ENCODE assay signal across 8 cellular contexts in the genomic region with DNA sequence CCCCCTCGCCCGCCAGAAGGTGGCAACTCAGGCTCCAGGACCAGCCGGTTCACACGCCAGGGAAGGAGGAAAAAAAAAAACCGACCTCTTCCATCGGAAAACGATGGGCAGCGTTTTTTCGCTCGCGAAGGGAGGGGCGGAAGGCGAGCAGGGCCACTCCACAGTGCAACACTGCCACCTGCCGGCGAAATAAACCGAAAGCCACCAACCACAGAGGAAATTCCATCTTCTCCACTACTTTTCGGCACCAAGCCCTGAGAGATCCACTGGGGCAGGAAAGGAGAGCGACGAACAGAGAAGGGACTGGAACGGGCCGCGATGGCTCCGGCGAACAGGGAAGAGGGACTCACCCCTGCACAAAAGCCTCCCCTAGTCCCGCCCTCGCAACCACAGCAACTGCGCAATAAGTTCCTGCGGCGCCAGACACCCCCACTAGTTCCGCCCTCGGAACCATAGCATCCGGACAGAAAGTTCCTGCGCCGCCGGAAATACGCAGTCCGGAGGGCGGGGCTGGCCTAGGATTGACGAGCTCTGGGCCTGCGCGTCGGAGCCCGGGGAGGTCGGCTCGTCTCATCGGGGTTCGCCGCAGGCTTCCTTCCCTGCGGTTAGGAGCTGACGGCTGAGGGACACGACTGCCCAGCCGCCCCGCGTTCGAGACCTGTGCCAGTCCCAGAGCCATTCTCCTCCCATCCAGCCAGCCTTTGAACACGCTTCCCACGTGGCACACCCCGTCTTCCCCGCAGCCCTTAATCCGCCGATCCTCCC.
DNase-seq lines count a peak whose midpoint lies in the region; ATAC-seq and FAIRE-seq lines count a peak whose summit lies in the region.

No MANE protein-coding gene starts in this region.

- H3K27me3 ChIP-seq in HUES6 (ENCODE audit: control insufficient read depth, insufficient read depth, low read length), result no peaks in the 10 kb centered on the region
- no peaks in the 10 kb centered on the region for H3K27me3 ChIP-seq in NT2/D1 (ENCODE audit: insufficient read depth, insufficient read length)

- DNase-seq in DMS 273 treated with DMSO at 0.1 percent for 48 hours (lab: John Stamatoyannopoulos, UW), result peak; percentile 88
- DNase-seq in NT2/D1 (ENCODE audit: low read depth, low spot score), result peak; percentile 87
- DNase-seq in activated CD8-positive, alpha-beta memory T cell treated with anti-CD3 and anti-CD28 coated beads, Interleukin-2, amount 50 U/mL, for 24 hours (ENCODE audit: extremely low read depth), result peak; percentile 73
- peak; percentile 98 for DNase-seq in midbrain (lab: John Stamatoyannopoulos, UW)
- peak; percentile 81 to 93 for DNase-seq in stimulated activated CD8-positive, alpha-beta memory T cell treated with anti-CD3 and anti-CD28 coated beads, Interleukin-2, amount 100 ng/mL, for 1 hour (ENCODE audit: low read depth in 2 of 2)

- peak overlapping the region; percentile 95 for H3K27ac ChIP-seq in HUES6 (ENCODE audit: low read depth, low read length)

- H3K4me1 ChIP-seq in HUES6 (ENCODE audit: control insufficient read depth, insufficient read depth, low read length), result peaks cover 2% of the 10 kb centered on the region; the same call in 1 of the 2 replicates
- H3K4me1 ChIP-seq in NT2/D1 (ENCODE audit: insufficient read depth, insufficient read length), result no peaks in the 10 kb centered on the region

- H3K36me3 ChIP-seq in HUES6 (ENCODE audit: control insufficient read depth, insufficient read depth, low read length) (no peaks in the 10 kb centered on the region), NT2/D1 (ENCODE audit: insufficient read depth, insufficient read length, low read length) (no peaks in the 10 kb centered on the region)

- peak; percentile 72 for FAIRE-seq in endometrium (lab: Jason Lieb, UNC)

- peak overlapping the region; percentile 97 for H3K9ac ChIP-seq in HUES6 (ENCODE audit: low read length)
- peak overlapping the region; percentile 92 for H3K9ac ChIP-seq in NT2/D1 (ENCODE audit: insufficient read length, low read depth)

- peak overlapping the region; percentile 86 for H3K4me3 ChIP-seq in HUES6 (ENCODE audit: low read depth, low read length)
- H3K4me3 ChIP-seq in NT2/D1 (ENCODE audit: insufficient read length, low read depth), result peak overlapping the region; percentile 80

- peak; percentile 87 for ATAC-seq in GM21447 (IDR thresholded peaks at IDR 0.05; ENCODE audit: unreplicated experiment)

- H3K9me3 ChIP-seq in HUES6 (ENCODE audit: control insufficient read depth, insufficient read depth, low read depth, low read length) (no peaks in the 10 kb centered on the region), NT2/D1 (ENCODE audit: insufficient read depth, low read length) (no peaks in the 10 kb centered on the region)

Comparison
In these comparisons a context has a peak if more than half of its experiments do, and no peak if none do; other contexts are left out.
1. Peak in every context shown above with its lines: DNase-seq, ATAC-seq, H3K4me3 ChIP-seq and H3K27ac ChIP-seq.